ENCODE assay signal across 8 cellular contexts in the genomic region with DNA sequence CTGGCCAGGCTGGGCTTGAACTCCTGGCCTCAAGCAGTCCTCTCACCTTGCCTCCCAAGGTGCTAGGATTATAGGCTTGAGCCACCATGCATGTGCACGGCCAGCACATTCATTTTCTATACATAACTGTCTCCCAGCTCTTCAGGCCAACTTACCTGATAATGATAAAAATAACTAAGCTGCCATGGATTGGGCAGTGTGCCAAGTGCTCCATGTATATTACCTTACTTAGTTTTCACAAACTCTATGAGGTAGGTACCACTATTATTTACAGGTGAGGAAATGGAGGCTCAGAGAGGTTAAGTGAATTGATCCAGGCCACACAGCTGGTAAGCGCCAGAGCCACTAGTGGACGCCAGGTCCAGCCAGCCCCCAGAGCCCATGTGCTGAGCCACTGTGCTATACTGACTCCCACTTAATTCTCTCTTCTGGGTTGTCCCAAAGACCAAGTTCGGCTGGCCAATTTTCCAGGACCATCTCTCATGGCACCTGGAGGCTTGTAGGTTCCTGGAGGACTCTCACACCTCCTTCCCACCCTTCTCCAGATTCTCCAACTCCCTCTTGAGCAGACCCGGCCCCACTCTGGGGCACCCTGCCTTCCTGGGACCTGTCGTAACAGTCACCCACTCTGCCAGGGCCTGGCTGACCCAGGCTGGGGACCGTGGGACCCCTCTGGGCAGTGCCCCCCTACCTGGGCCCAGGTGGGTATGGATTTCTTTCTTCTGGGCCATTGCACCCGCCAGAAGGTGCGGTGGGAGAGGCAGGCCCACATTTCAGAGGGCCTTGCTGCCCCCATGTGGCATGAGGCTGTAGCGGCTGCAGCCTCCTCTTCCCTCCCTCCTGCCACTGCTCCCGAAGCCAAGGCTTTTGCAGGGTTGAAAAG. TPM values are rescaled to one million over a fixed set of nuclear protein-coding genes. Genes with fewer than 3 reads are reported as not detected.
DNase-seq lines count a peak whose midpoint lies in the region; ATAC-seq, FAIRE-seq and TF ChIP-seq lines count a peak whose summit lies in the region.

No MANE protein-coding gene starts in this region.

- TF ChIP-seq CTCF in AG04449 (IDR thresholded peaks at IDR 0.05; ENCODE audit: insufficient read depth, low read length, missing control alignments): peak; percentile 97
- TF ChIP-seq CTCF in body of pancreas (IDR thresholded peaks at IDR 0.05): peak; percentile 75 to 94 (median 92)

- H3K9me3 ChIP-seq in body of pancreas: no peaks in the 10 kb centered on the region

- no peak for TF ChIP-seq POLR2A in body of pancreas (IDR thresholded peaks at IDR 0.05)

- intact Hi-C loops in body of pancreas (cut with DNase I): loop anchor here (10.0 kb wide), 1 partner anchor 153 kb away; no protein-coding TSS in a partner anchor

- POLR2A ChIA-PET in AG04449 (lab: Yijun Ruan, JAX): no interaction called here

- H3K27me3 ChIP-seq in body of pancreas: no peaks in the 10 kb centered on the region

- H3K4me1 ChIP-seq in body of pancreas: peaks cover 20% of the 10 kb centered on the region

- H3K36me3 ChIP-seq in body of pancreas (replicated peaks in 1 of 2; ENCODE audit: insufficient read depth in 1 of 2, low read depth in 2 of 2): no peaks in the 10 kb centered on the region

- ATAC-seq in body of pancreas (peak; percentile 86), HG03045 (IDR thresholded peaks at IDR 0.05; ENCODE audit: unreplicated experiment) (no peak)

- DNase-seq in AG04449 (ENCODE audit: low read depth, low spot score): no peak
- DNase-seq in GM18507 (ENCODE audit: extremely low spot score, insufficient read length, low read depth): peak; percentile 37
- peak; percentile 69 to 80 for DNase-seq in NCI-H187 (lab: John Stamatoyannopoulos, UW)
- DNase-seq in T1000 (lab: John Stamatoyannopoulos, UW): peak; percentile 22
- peak; percentile 78 to 86 (median 82) for DNase-seq in body of pancreas
- DNase-seq in iPS-NIHi7 (ENCODE audit: extremely low spot score): peak; percentile 82
- DNase-seq in stimulated activated CD4-positive, alpha-beta T cell treated with anti-CD3 and anti-CD28 coated beads, Interleukin-15, amount 100 ng/mL, for 1 hour (ENCODE audit: low read depth in 1 of 2, low spot score in 1 of 2): peak; percentile 17 to 34

- CTCF ChIA-PET in AG04449 (lab: Yijun Ruan, JAX): interaction anchor here (0.7 to 30.5 kb wide), 15 partner anchors 8 to 355 kb away, joined by 3 to 1142 read pairs (median 60); a partner anchor contains a TSS

- no peak overlapping the region for H3K27ac ChIP-seq in body of pancreas

- WGBS in body of pancreas, 2 donors: 42 to 45% methylated on average over 11 of the region's 11 CpGs

- H3K4me3 ChIP-seq in AG04449 (ENCODE audit: low read depth, low read length): no peak overlapping the region
- no peak overlapping the region for H3K4me3 ChIP-seq in body of pancreas

- FAIRE-seq in GM18507 (lab: Jason Lieb, UNC): peak; percentile 71

RNA-seq across cellular contexts. Expression of a gene that starts 30.2 kb away (rescaled TPM):
- 10 to 100 TPM; 13.7 to 17.1 TPM for total RNA-seq in body of pancreas

RNA-seq across cellular contexts. Expression of a gene that starts 39.4 kb away (rescaled TPM):
- total RNA-seq in body of pancreas: 10 to 100 TPM; 26.7 to 52.1 TPM
